ENCODE assay signal across 8 cellular contexts in the genomic region with DNA sequence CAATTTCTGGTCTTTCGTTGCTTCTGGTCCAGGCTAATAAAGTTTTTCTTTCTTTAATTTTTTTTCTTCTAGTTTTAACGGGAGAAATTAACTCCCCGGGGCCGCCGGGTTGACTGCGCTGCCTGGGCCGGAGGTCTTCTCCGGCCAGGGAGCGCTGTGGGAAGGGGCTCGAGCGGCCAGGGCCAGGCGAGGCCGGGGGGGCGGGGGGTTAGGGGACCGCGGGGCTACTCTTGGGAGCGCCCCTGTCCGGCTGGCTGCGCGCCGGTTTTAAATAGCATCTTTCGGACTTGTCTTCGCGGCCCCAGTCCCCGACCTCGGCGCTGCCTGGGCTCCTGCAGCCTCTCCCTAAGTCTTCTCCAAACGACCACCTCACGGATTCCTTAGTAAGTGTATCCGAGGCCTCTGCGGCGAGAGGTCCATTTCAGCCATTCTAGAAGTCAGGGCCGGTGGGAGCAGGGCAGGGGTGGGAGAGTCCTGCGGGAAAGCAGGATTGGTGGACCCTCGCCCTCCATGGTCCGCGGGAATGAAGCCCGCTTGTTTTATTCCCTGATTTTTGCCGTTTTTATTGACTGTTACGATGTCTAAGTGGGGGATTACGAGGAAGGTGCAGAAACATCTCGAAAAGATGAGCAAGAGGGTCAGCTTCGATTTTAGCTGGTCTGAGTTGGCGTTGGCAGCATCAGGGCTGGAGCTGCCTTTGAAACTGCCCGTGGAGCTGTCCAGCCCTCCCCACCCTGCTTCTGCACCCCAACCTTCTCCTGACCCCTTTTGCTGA. TPM values are rescaled to one million over a fixed set of nuclear protein-coding genes. Genes with fewer than 3 reads are reported as not detected.
DNase-seq lines count a peak whose midpoint lies in the region; ATAC-seq, FAIRE-seq and TF ChIP-seq lines count a peak whose summit lies in the region.

No MANE protein-coding gene starts in this region.

- peak overlapping the region; percentile 77 for H3K27ac ChIP-seq in GM12878 (ENCODE audit: control insufficient read depth, insufficient read depth)
- peak overlapping the region; percentile 54 for H3K27ac ChIP-seq in iPS-20b (ENCODE audit: low read length)
- peak overlapping the region; percentile 80 to 91 (median 85) for H3K27ac ChIP-seq in sigmoid colon

- TF ChIP-seq RAD21 in GM12878 (IDR thresholded peaks at IDR 0.05; ENCODE audit: insufficient read depth, low read depth, low read length), result no peak

- H3K36me3 ChIP-seq in GM12878 (ENCODE audit: control insufficient read depth in 2 of 2, insufficient read depth in 2 of 2, low read length in 1 of 2) (0 out of 4 replicates have a peak, but pooled peaks cover 0 to 2% of the 10 kb centered on the region in 2 experiments), iPS-20b (ENCODE audit: insufficient read depth, low read depth, low read length) (peaks cover 20% of the 10 kb centered on the region; the same call in 1 of the 2 replicates), sigmoid colon (peaks cover 0 to 4% (median 0%) of the 10 kb centered on the region in 4 donors)

- H3K9ac ChIP-seq in GM12878 (ENCODE audit: control insufficient read depth, insufficient read depth, low read length) (peak overlapping the region; percentile 81), iPS-20b (ENCODE audit: low read depth, low read length) (peak overlapping the region; percentile 88)

- H3K27me3 ChIP-seq in GM12878 (replicated peaks in 1 of 2; ENCODE audit: control insufficient read depth in 2 of 2, insufficient read depth in 2 of 2, low read length in 1 of 2) (no peaks in the 10 kb centered on the region), iPS-20b (ENCODE audit: insufficient read depth, low read length) (no peaks in the 10 kb centered on the region), sigmoid colon (no peaks in the 10 kb centered on the region)

- TF ChIP-seq POLR2A in GM12878 (IDR thresholded peaks at IDR 0.05; ENCODE audit: low read depth, low read length) (0 out of 2 replicates have a peak, but pooled peaks have one; percentile 12), sigmoid colon (IDR thresholded peaks at IDR 0.05) (no peak)

- peak overlapping the region; percentile 47 for H2AFZ ChIP-seq in GM12878 (ENCODE audit: control insufficient read depth, low read depth, low read length)

- CTCF ChIA-PET in GM12878 (lab: Yijun Ruan, JAX), result interaction anchor here (0.6 to 1.5 kb wide), 3 partner anchors 16 to 238 kb away, joined by 3 to 5 read pairs (median 3); no protein-coding TSS in a partner anchor

- H3K79me2 ChIP-seq in GM12878 (ENCODE audit: control insufficient read depth, insufficient read depth, low read length), result peaks cover 39% of the 10 kb centered on the region

- no peak for FAIRE-seq in GM12878 (lab: Jason Lieb, UNC)

- ATAC-seq in GM19397 (IDR thresholded peaks at IDR 0.05; ENCODE audit: unreplicated experiment) (peak; percentile 31), HG03439 (IDR thresholded peaks at IDR 0.05; ENCODE audit: unreplicated experiment) (peak; percentile 32), GM12878 (peak; percentile 65)

- TSS peak; percentile 54 for BruUV-seq in GM12878 (replicated peaks; lab: Mats Ljungman, UMichigan)

- H3K9me3 ChIP-seq in GM12878 (replicated peaks; ENCODE audit: control insufficient read depth, insufficient read depth, low read length) (peaks cover 1% of the 10 kb centered on the region; the same call in 2 of the 3 replicates), iPS-20b (ENCODE audit: insufficient read depth, low read depth, low read length) (no peaks in the 10 kb centered on the region), sigmoid colon (no peaks in the 10 kb centered on the region)

- TF ChIP-seq EP300 in GM12878 (IDR thresholded peaks at IDR 0.05; ENCODE audit: borderline replicate concordance in 1 of 2, control insufficient read depth in 1 of 2, low read depth in 2 of 2, low read length in 2 of 2), result no peak
- no peak for TF ChIP-seq EP300 in sigmoid colon (IDR thresholded peaks at IDR 0.05)

- peak overlapping the region; percentile 77 for H3K4me3 ChIP-seq in GM12878
- H3K4me3 ChIP-seq in iPS-20b (ENCODE audit: low read length), result peak overlapping the region; percentile 86
- H3K4me3 ChIP-seq in sigmoid colon, result peak overlapping the region; percentile 80 to 96 (median 86)

- H4K20me1 ChIP-seq in GM12878 (ENCODE audit: control insufficient read depth, insufficient read depth), result no peaks in the 10 kb centered on the region

- H3K4me1 ChIP-seq in GM12878 (ENCODE audit: control insufficient read depth, insufficient read depth, low read length) (peaks cover 3% of the 10 kb centered on the region; the same call in 1 of the 2 replicates), iPS-20b (ENCODE audit: insufficient read depth, low read length) (peaks cover 9% of the 10 kb centered on the region; the same call in 1 of the 2 replicates), sigmoid colon (peaks cover 0 to 23% (median 13%) of the 10 kb centered on the region in 4 donors)

- SMC1A ChIA-PET in GM12878 (lab: Charles Lee; ENCODE audit: uncharacterized antibody, unreplicated experiment), result interaction anchor here (0.5 to 5.0 kb wide), 8 partner anchors 13 to 105 kb away, joined by 3 to 29 read pairs (median 3); a partner anchor contains a TSS

- in situ Hi-C loops in GM12878 (cut with MboI), result no loop called here

- WGBS in GM12878 (ENCODE audit: insufficient coverage, insufficient replicate concordance, low lambda C conversion rate, missing lambda C conversion rate), result 1% methylated on average over 36 of the region's 45 CpGs
- WGBS in sigmoid colon, 2 donors, result 1% methylated on average over 45 of the region's 45 CpGs

- POLR2A ChIA-PET in GM12878 (lab: Charles Lee), result interaction anchor here (0.8 to 3.1 kb wide), 3 partner anchors 10 to 33 kb away, joined by 3 to 22 read pairs (median 3); a partner anchor contains a TSS

- H3K4me2 ChIP-seq in GM12878 (ENCODE audit: control insufficient read depth, insufficient read depth), result peak overlapping the region; percentile 30

- TF ChIP-seq CTCF in GM12878 (IDR thresholded peaks at IDR 0.05 in 2 of 3, conservative IDR thresholded peaks at IDR 0.05 in 1 of 3; ENCODE audit: control insufficient read depth in 2 of 3, extremely low read depth in 1 of 3, insufficient read depth in 1 of 3, low read depth in 3 of 3, low read length in 3 of 3), result no peak
- no peak for TF ChIP-seq CTCF in sigmoid colon (IDR thresholded peaks at IDR 0.05)

- intact Hi-C loops in GM12878 (cut with micrococcal nuclease; ENCODE audit: unreplicated experiment), result loop anchor here (1.0 kb wide), 1 partner anchor 34 kb away; a partner anchor contains a TSS
- intact Hi-C loops in sigmoid colon (cut with DNase I), result loop anchor here (1.0 to 10.0 kb wide), 2 partner anchors 34 to 49 kb away; a partner anchor contains a TSS

- peak; percentile 71 for DNase-seq in DMS 273 (lab: John Stamatoyannopoulos, UW; ENCODE audit: unreplicated experiment)
- DNase-seq in RKO (ENCODE audit: low spot score), result peak; percentile 72
- no peak for DNase-seq in GM12878 (ENCODE audit: low read depth, low spot score)
- no peak for DNase-seq in sigmoid colon
- DNase-seq in T1000 (lab: John Stamatoyannopoulos, UW), result no peak

- RAD21 ChIA-PET in GM12878 (lab: Charles Lee; ENCODE audit: unreplicated experiment), result interaction anchor here (1.0 to 2.0 kb wide), 2 partner anchors 30 to 33 kb away, joined by 3 to 15 read pairs; a partner anchor contains a TSS

TF ChIP-seq in GM12878, 131 proteins besides CTCF, POLR2A, EP300 and RAD21 (continues in another document):
- TF ChIP-seq ZNF622 (IDR thresholded peaks at IDR 0.05), result no peak
- TF ChIP-seq MYC (IDR thresholded peaks at IDR 0.05; ENCODE audit: insufficient read depth, insufficient read length, insufficient replicate concordance, low read length, severe bottlenecking), result no peak

RNA-seq across cellular contexts. Expression of gene PHF14, which starts 0.5 kb away (rescaled TPM):
- 294 and 332 TPM in 2 replicates for total RNA-seq in GM12878 (2013; cell fraction: nucleolus; rRNA removed)
- total RNA-seq in GM12878 (2014; rRNA removed) (34.9 and 37.4 TPM in 2 replicates), GM12878 (2014; rRNA removed; fragmentation: Illumina TruSeq; extraction: Trizol) (47.1 and 50.0 TPM in 2 replicates), GM12878 (2021) (32.5 and 35.3 TPM in 2 replicates), sigmoid colon (10 to 100 TPM; 28.8 to 47.6 (median 35.2) TPM)
- polyA plus RNA-seq in GM12878 (2011; ENCODE audit: low read depth), result 9.8 TPM
- polyA plus RNA-seq in GM12878 (2011; rRNA removed) (34.9 and 56.9 TPM in 2 replicates), GM12878 (2014; fragmentation: Illumina TruSeq; extraction: Trizol) (29.0 and 31.7 TPM in 2 replicates), GM12878 (2014; fragmentation: Nextera tagmentation; extraction: Ambion mirVana) (10 to 100 TPM; 25.3 to 30.9 TPM), GM12878 (2014; rRNA removed) (19.5 and 21.3 TPM in 2 replicates), GM12878 (2016; fragmentation: Nextera tagmentation; extraction: Ambion mirVana) (10 to 100 TPM; 23.5 to 24.4 TPM), sigmoid colon (10 to 100 TPM; 10.8 to 16.9 (median 14.8) TPM)
- 11.7 and 13.9 TPM in 2 replicates for polyA plus RNA-seq in GM12878 (2011; cell fraction: cytosol; rRNA removed)
- polyA plus RNA-seq in GM12878 (2011; cell fraction: nucleus; rRNA removed), result 39.4 and 44.7 TPM in 2 replicates
- polyA plus RNA-seq in GM12878 (2012), result 17.7 and 17.9 TPM in 2 replicates
- 40.0 and 70.5 TPM in 2 replicates for polyA minus RNA-seq in GM12878 (2011; rRNA and poly(A)+ RNA removed)
- polyA minus RNA-seq in GM12878 (2011; cell fraction: cytosol; rRNA and poly(A)+ RNA removed), result 10.6 and 16.5 TPM in 2 replicates
- 99.5 and 148 TPM in 2 replicates for polyA minus RNA-seq in GM12878 (2011; cell fraction: nucleus; rRNA and poly(A)+ RNA removed)

Comparison
In these comparisons a context has a peak if more than half of its experiments do, and no peak if none do; other contexts are left out.
1. DNase-seq: peak in DMS 273 (single experiment) and RKO (single experiment); none in GM12878 (single experiment), sigmoid colon (single experiment) and T1000 (single experiment).
2. Peak in every context shown above with its lines, with median percentiles within 50 percentile points of each other: ATAC-seq, H3K27ac ChIP-seq and H3K4me3 ChIP-seq.